Comparison of ENCODE assay signal across 20 cellular contexts in the genomic region with DNA sequence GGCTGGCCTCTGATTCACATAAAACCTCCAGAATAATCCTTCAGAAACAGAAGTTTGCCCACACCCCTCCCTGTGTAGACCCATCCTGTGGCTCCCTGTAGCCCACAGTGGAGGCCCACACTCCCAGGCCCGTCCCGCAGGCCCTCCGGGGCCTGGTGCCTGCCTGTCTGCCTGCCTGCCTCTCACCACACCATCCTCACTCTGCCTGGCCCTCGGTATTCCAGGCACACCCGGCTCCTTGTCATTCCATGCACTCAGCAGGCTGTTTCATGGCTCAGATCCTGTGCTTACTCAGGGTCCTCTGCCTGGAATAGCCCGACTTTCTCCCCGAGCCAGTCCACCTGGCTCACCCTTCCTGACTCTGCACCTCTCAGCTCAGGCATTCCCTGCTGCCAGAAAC.
DNase-seq lines count a peak whose midpoint lies in the region; ATAC-seq, FAIRE-seq and TF ChIP-seq lines count a peak whose summit lies in the region.
"Had no signal": no experiment of that assay in that cellular context is flagged by ENCODE, and none has a peak within 500 bp of the region (broad histone marks: within the 10 kb centered on the region; RNA-seq: fewer than 3 reads in every experiment).

No MANE protein-coding gene starts in this region.

- no peak overlapping the region for H2BK5ac ChIP-seq in mesenchymal stem cell (ENCODE audit: low read depth, low read length, poor library complexity, severe bottlenecking)

- no peaks in the 10 kb centered on the region for H3K36me3 ChIP-seq in mesenchymal stem cell (ENCODE audit: control insufficient read depth in 1 of 2, insufficient read depth in 2 of 2, low read depth in 1 of 2, low read length in 2 of 2)
- H3K36me3 ChIP-seq in thyroid gland, result no peaks in the 10 kb centered on the region
- H3K36me3 ChIP-seq: Peyer's patch had no signal

- H3K9me3 Mint-ChIP-seq in activated naive CD4-positive, alpha-beta T cell treated with anti-CD3 and anti-CD28 coated beads, Interleukin-2, amount 50 U/mL, for 72 hours, result no peaks in the 10 kb centered on the region
- no peaks in the 10 kb centered on the region for H3K9me3 Mint-ChIP-seq in activated naive CD4-positive, alpha-beta T cell treated with anti-CD3 and anti-CD28 coated beads, Interleukin-2, amount 10 ng/mL, durations not matched to agents 7 days and 5 days
- peaks cover 0 to 7% (median 3%) of the 10 kb centered on the region in 5 experiments for H3K9me3 Mint-ChIP-seq in brain
- H3K9me3 Mint-ChIP-seq: CD4-positive, alpha-beta T cell; H9; naive B cell had no signal

- H3K36me3 Mint-ChIP-seq in activated naive CD4-positive, alpha-beta T cell treated with anti-CD3 and anti-CD28 coated beads, Interleukin-2, amount 50 U/mL, for 72 hours, result no peaks in the 10 kb centered on the region
- H3K36me3 Mint-ChIP-seq in activated naive CD4-positive, alpha-beta T cell treated with anti-CD3 and anti-CD28 coated beads, Interleukin-2, amount 10 ng/mL, durations not matched to agents 7 days and 5 days, result no peaks in the 10 kb centered on the region
- H3K36me3 Mint-ChIP-seq in brain, result no peaks in the 10 kb centered on the region
- H3K36me3 Mint-ChIP-seq: naive B cell had no signal

- H3K27me3 Mint-ChIP-seq in activated naive CD4-positive, alpha-beta T cell treated with anti-CD3 and anti-CD28 coated beads, Interleukin-2, amount 10 ng/mL, durations not matched to agents 7 days and 5 days, result peaks cover 23% of the 10 kb centered on the region
- peaks cover 2% of the 10 kb centered on the region for H3K27me3 Mint-ChIP-seq in brain
- H3K27me3 Mint-ChIP-seq: CD4-positive, alpha-beta T cell had no signal

- H3K4ac ChIP-seq in mesenchymal stem cell (ENCODE audit: low read depth in 1 of 2, low read length in 2 of 2), result no peak overlapping the region

- no peaks in the 10 kb centered on the region for H3K4me1 Mint-ChIP-seq in activated naive CD4-positive, alpha-beta T cell treated with anti-CD3 and anti-CD28 coated beads, Interleukin-2, amount 10 ng/mL, durations not matched to agents 7 days and 5 days
- H3K4me1 Mint-ChIP-seq in brain, result peaks cover 85% of the 10 kb centered on the region
- H3K4me1 Mint-ChIP-seq: naive B cell had no signal

- H3K14ac ChIP-seq in mesenchymal stem cell (ENCODE audit: low read length in 2 of 2), result peak overlapping the region in 1 of 2 experiments; percentile 72

- no peak overlapping the region for H2BK120ac ChIP-seq in mesenchymal stem cell (ENCODE audit: low read depth, low read length)

- H3K4me3 ChIP-seq in mesenchymal stem cell (ENCODE audit: insufficient read depth in 1 of 2, low read depth in 1 of 2, low read length in 2 of 2) (no peak overlapping the region), thyroid gland (replicated peaks in 1 of 3) (no peak overlapping the region)
- H3K4me3 ChIP-seq: dorsolateral prefrontal cortex, Peyer's patch, testis had no signal

- peaks cover 7% of the 10 kb centered on the region for H3K4me1 ChIP-seq in mesenchymal stem cell (ENCODE audit: control insufficient read depth, insufficient read depth, low read depth, low read length)
- H3K4me1 ChIP-seq in thyroid gland, result peaks cover 36 to 69% of the 10 kb centered on the region in 2 donors
- H3K4me1 ChIP-seq: testis had no signal

- H2AK5ac ChIP-seq in mesenchymal stem cell (ENCODE audit: low read length, severe bottlenecking), result no peak overlapping the region

- TF ChIP-seq CTCF in brain (conservative IDR thresholded peaks at IDR 0.05) (no peak), thyroid gland (IDR thresholded peaks at IDR 0.05) (no peak)

- no peak overlapping the region for H3K4me3 Mint-ChIP-seq in activated naive CD4-positive, alpha-beta T cell treated with anti-CD3 and anti-CD28 coated beads, Interleukin-2, amount 10 ng/mL, durations not matched to agents 7 days and 5 days
- H3K4me3 Mint-ChIP-seq in brain, result peak overlapping the region in 2 of 5 experiments; percentile 7 to 31
- H3K4me3 Mint-ChIP-seq: CD4-positive, alpha-beta T cell; H9; naive B cell had no signal

- peak overlapping the region; percentile 14 to 26 for H3K27ac Mint-ChIP-seq in activated naive CD4-positive, alpha-beta T cell treated with anti-CD3 and anti-CD28 coated beads, Interleukin-2, amount 50 U/mL, for 72 hours
- H3K27ac Mint-ChIP-seq in activated naive CD4-positive, alpha-beta T cell treated with anti-CD3 and anti-CD28 coated beads, Interleukin-2, amount 10 ng/mL, durations not matched to agents 7 days and 5 days, result no peak overlapping the region
- H3K27ac Mint-ChIP-seq in brain, result peak overlapping the region; percentile 58 to 91 (median 81)
- H3K27ac Mint-ChIP-seq: CD4-positive, alpha-beta T cell had no signal

- H2AFZ ChIP-seq in mesenchymal stem cell (ENCODE audit: low read depth, low read length), result no peak overlapping the region

- H3K27ac ChIP-seq in mesenchymal stem cell (ENCODE audit: low read length, poor library complexity, severe bottlenecking) (no peak overlapping the region), thyroid gland (peak overlapping the region; percentile 74 to 92 (median 87))
- H3K27ac ChIP-seq: Peyer's patch, testis had no signal

- peaks cover 9 to 15% of the 10 kb centered on the region in 2 experiments for H3K27me3 ChIP-seq in mesenchymal stem cell (ENCODE audit: control insufficient read depth in 1 of 2, insufficient read depth in 1 of 2, low read length in 2 of 2)
- no peaks in the 10 kb centered on the region for H3K27me3 ChIP-seq in thyroid gland
- H3K27me3 ChIP-seq: dorsolateral prefrontal cortex, Peyer's patch, testis had no signal

- no peak overlapping the region for H4K91ac ChIP-seq in mesenchymal stem cell (ENCODE audit: low read length)

- no peak for ATAC-seq in activated naive CD4-positive, alpha-beta T cell treated with anti-CD3 and anti-CD28 coated beads, Interleukin-2, amount 50 U/mL, for 72 hours
- ATAC-seq: left colon had no signal

- no peak overlapping the region for H3K18ac ChIP-seq in mesenchymal stem cell (ENCODE audit: low read depth in 1 of 2, low read length in 2 of 2)

- WGBS in mesenchymal stem cell, result 62% methylated on average over 7 of the region's 7 CpGs
- 19 to 39% methylated on average over 7 of the region's 7 CpGs for WGBS in thyroid gland, 2 donors

- H4K8ac ChIP-seq in mesenchymal stem cell (ENCODE audit: low read length), result no peak overlapping the region

- H2BK12ac ChIP-seq in mesenchymal stem cell (ENCODE audit: low read length in 2 of 2), result no peak overlapping the region

- CTCF ChIA-PET in activated naive CD4-positive, alpha-beta T cell treated with anti-CD3 and anti-CD28 coated beads, Interleukin-2, amount 10 ng/mL, durations not matched to agents 7 days and 5 days (lab: Charles Lee), result no interaction called here

- H2BK15ac ChIP-seq in mesenchymal stem cell (ENCODE audit: low read depth, poor library complexity, severe bottlenecking), result no peak overlapping the region

- peak in 1 of 2 donors; percentile 37 for TF ChIP-seq POLR2A in thyroid gland (IDR thresholded peaks at IDR 0.05)
- TF ChIP-seq POLR2A in erythroblast (IDR thresholded peaks at IDR 0.05; ENCODE audit: low read length), result no peak

- H3K9me3 ChIP-seq in mesenchymal stem cell (ENCODE audit: control insufficient read depth, low read length) (no peaks in the 10 kb centered on the region), thyroid gland (no peaks in the 10 kb centered on the region)
- H3K9me3 ChIP-seq: Peyer's patch, testis had no signal

- FAIRE-seq in urothelium cell line (lab: Jason Lieb, UNC), result no peak

- no peaks in the 10 kb centered on the region for H3K79me1 ChIP-seq in mesenchymal stem cell (replicated peaks; ENCODE audit: low read length, poor library complexity, severe bottlenecking)

- H3K23ac ChIP-seq in mesenchymal stem cell (ENCODE audit: low read length in 2 of 2), result no peak overlapping the region

- intact Hi-C loops in thyroid gland (cut with DNase I), result no loop called here

- no peak for DNase-seq in activated naive CD4-positive, alpha-beta T cell treated with anti-CD3 and anti-CD28 coated beads, Interleukin-2, amount 50 U/mL, for 72 hours (ENCODE audit: low spot score in 2 of 2)
- DNase-seq in activated naive CD4-positive, alpha-beta T cell treated with anti-CD3 and anti-CD28 coated beads, Interleukin-2, amount 10 ng/mL, durations not matched to agents 7 days and 5 days, result no peak
- DNase-seq in mesenchymal stem cell (no peak), thyroid gland (peak; percentile 84 to 89), urothelium cell line (ENCODE audit: low spot score) (no peak), erythroblast (lab: John Stamatoyannopoulos, UW) (no peak), NCI-H1092 (lab: John Stamatoyannopoulos, UW) (no peak)
- DNase-seq: CD4-positive, alpha-beta T cell; EL; H9; left colon; MV-4-11; naive B cell; NCI-H2171; NCI-H774; Peyer's patch; stimulated activated CD4-positive, alpha-beta T cell treated with anti-CD3 and anti-CD28 coated beads, Interleukin-1b, Interleukin-23, amount 100 ng/mL, for 48 hours; testis had no signal

- H3K4me2 ChIP-seq in mesenchymal stem cell (ENCODE audit: low read length, poor library complexity, severe bottlenecking), result no peak overlapping the region

- H3K9ac ChIP-seq in mesenchymal stem cell (ENCODE audit: low read length), result peak overlapping the region; percentile 21

Comparison
In these comparisons a context has a peak if more than half of its experiments do, and no peak if none do; other contexts are left out.
1. DNase-seq: peak in thyroid gland (2 of 2); none in activated naive CD4-positive, alpha-beta T cell treated with anti-CD3 and anti-CD28 coated beads, Interleukin-2, amount 50 U/mL, for 72 hours (0 of 2), activated naive CD4-positive, alpha-beta T cell treated with anti-CD3 and anti-CD28 coated beads, Interleukin-2, amount 10 ng/mL, durations not matched to agents 7 days and 5 days (single experiment), mesenchymal stem cell (single experiment), urothelium cell line (single experiment), erythroblast (0 of 2) and NCI-H1092 (single experiment).